ENCODE assay signal across 1 cellular context in the genomic region with DNA sequence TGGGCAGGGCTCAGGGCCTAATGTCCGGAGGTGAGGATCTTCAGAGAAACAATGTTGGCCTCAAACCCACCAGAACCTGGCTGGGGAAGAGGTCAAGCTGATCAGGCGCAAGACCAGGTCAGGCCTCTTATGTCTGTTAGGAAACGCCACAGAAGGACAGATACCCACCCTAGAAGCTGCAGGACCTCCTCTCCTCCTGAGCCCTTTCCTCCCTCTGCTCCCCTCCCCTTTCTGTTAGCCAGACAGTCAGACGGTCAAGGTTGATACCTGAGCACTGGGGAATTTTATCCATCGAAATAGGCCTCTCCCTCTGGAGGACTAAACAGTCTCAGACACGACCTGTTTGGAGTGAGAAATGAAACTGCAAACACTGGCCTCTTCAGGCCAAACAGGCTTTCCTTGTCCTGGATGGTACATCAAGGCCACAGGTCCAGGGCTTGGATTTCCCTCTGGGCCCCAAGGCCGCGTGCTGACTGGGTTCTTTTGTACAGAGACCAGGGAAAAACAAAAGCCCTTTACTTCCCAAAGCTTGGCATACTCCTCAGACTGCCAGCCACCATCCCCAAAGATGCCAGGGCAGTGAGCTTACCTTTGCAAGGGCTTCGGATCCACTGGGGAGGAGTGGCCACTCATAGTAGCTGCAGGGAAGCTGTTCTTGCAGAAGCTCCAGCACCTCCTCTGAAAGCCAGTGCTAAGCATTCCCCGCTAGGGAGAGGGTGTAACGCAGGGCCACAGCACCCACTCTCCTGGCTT.
TF ChIP-seq lines count a peak whose summit lies in the region.

No MANE protein-coding gene starts in this region.

TF ChIP-seq in HepG2, 621 proteins besides CTCF, POLR2A, EP300 and RAD21 (continued from another document and continues in another):
- TF ChIP-seq NCOA1 (CRISPR knock-in tag; IDR thresholded peaks at IDR 0.05) (peak; percentile 82; the same call in 1 of the 2 replicates), KAT7 (CRISPR knock-in tag; IDR thresholded peaks at IDR 0.05; ENCODE audit: borderline replicate concordance) (no peak; the same call in 1 of the 2 replicates), SATB2 (CRISPR knock-in tag; IDR thresholded peaks at IDR 0.05) (no peak), ATF1 (CRISPR knock-in tag; IDR thresholded peaks at IDR 0.05) (peak; percentile 57), GATA4 (IDR thresholded peaks at IDR 0.05; ENCODE audit: borderline replicate concordance, low read depth) (no peak), BHLHE40 (IDR thresholded peaks at IDR 0.05; ENCODE audit: low read length) (peak; percentile 72), FOXK2 (IDR thresholded peaks at IDR 0.05) (no peak), PAF1 (CRISPR knock-in tag; IDR thresholded peaks at IDR 0.05) (no peak; the same call in 1 of the 2 replicates), RCOR2 (CRISPR knock-in tag; IDR thresholded peaks at IDR 0.05) (peak; percentile 87), ZZZ3 (CRISPR knock-in tag; IDR thresholded peaks at IDR 0.05; ENCODE audit: borderline replicate concordance) (no peak), PAX8 (CRISPR knock-in tag; IDR thresholded peaks at IDR 0.05; ENCODE audit: borderline replicate concordance) (no peak), ZNF180 (CRISPR knock-in tag; IDR thresholded peaks at IDR 0.05; ENCODE audit: borderline replicate concordance, low read depth) (no peak), ZNF460 (CRISPR knock-in tag; IDR thresholded peaks at IDR 0.05; ENCODE audit: borderline replicate concordance) (no peak; the same call in 1 of the 2 replicates), SUZ12 (IDR thresholded peaks at IDR 0.05; ENCODE audit: low read depth, low read length) (no peak), ZNF296 (CRISPR knock-in tag; conservative IDR thresholded peaks at IDR 0.05) (no peak), TEAD3 (CRISPR knock-in tag; optimal IDR thresholded peaks at IDR 0.05; ENCODE audit: borderline replicate concordance) (peak; percentile 65), MTA1 (CRISPR knock-in tag; IDR thresholded peaks at IDR 0.05; ENCODE audit: borderline replicate concordance) (peak; percentile 43; the same call in 1 of the 2 replicates), YEATS4 (CRISPR knock-in tag; IDR thresholded peaks at IDR 0.05; ENCODE audit: borderline replicate concordance) (no peak), GLI4 (CRISPR knock-in tag; IDR thresholded peaks at IDR 0.05; ENCODE audit: borderline replicate concordance) (no peak), PTBP1 (IDR thresholded peaks at IDR 0.05; ENCODE audit: low read depth, low read length, poor library complexity, severe bottlenecking) (no peak), HNF4G (IDR thresholded peaks at IDR 0.05; ENCODE audit: borderline replicate concordance, low read depth, low read length) (peak; percentile 4; the same call in 1 of the 2 replicates), HNF4G (CRISPR knock-in tag; IDR thresholded peaks at IDR 0.05; ENCODE audit: borderline replicate concordance, low read depth) (peak; percentile 68; the same call in 1 of the 2 replicates), STAG1 (CRISPR knock-in tag; IDR thresholded peaks at IDR 0.05) (peak; percentile 68), SMAD3 (CRISPR knock-in tag; IDR thresholded peaks at IDR 0.05) (peak; percentile 90), ZNF652 (CRISPR knock-in tag; IDR thresholded peaks at IDR 0.05; ENCODE audit: borderline replicate concordance, low read depth) (0 out of 2 replicates have a peak, but pooled peaks have one; percentile 22), REPIN1 (CRISPR knock-in tag; IDR thresholded peaks at IDR 0.05; ENCODE audit: borderline replicate concordance, low read depth) (peak; percentile 48; the same call in 1 of the 2 replicates), HNRNPL (IDR thresholded peaks at IDR 0.05; ENCODE audit: low read depth, low read length) (peak; percentile 97), MTA3 (CRISPR knock-in tag; IDR thresholded peaks at IDR 0.05) (no peak), ELF1 (CRISPR knock-in tag; IDR thresholded peaks at IDR 0.05) (peak; percentile 52; the same call in 1 of the 2 replicates), HOXA5 (CRISPR knock-in tag; IDR thresholded peaks at IDR 0.05) (no peak), PRPF4 (IDR thresholded peaks at IDR 0.05; ENCODE audit: low read depth, low read length, poor library complexity, severe bottlenecking) (no peak), TBX3 (IDR thresholded peaks at IDR 0.05; ENCODE audit: borderline replicate concordance) (no peak), ZFP82 (CRISPR knock-in tag; IDR thresholded peaks at IDR 0.05; ENCODE audit: borderline replicate concordance) (no peak), SCMH1 (CRISPR knock-in tag; IDR thresholded peaks at IDR 0.05; ENCODE audit: borderline replicate concordance) (no peak), CREM (IDR thresholded peaks at IDR 0.05) (peak; percentile 51; the same call in 1 of the 2 replicates), CREM (CRISPR knock-in tag; IDR thresholded peaks at IDR 0.05) (no peak), RXRA (CRISPR knock-in tag; IDR thresholded peaks at IDR 0.05) (peak; percentile 95; the same call in 1 of the 2 replicates), ZEB1 (IDR thresholded peaks at IDR 0.05; ENCODE audit: insufficient replicate concordance, low read depth) (peak; percentile 91), U2AF1 (optimal IDR thresholded peaks at IDR 0.05; ENCODE audit: low read depth, low read length) (no peak), TMF1 (CRISPR knock-in tag; IDR thresholded peaks at IDR 0.05; ENCODE audit: low read depth) (no peak), KLF11 (CRISPR knock-in tag; IDR thresholded peaks at IDR 0.05) (no peak), MIER3 (CRISPR knock-in tag; IDR thresholded peaks at IDR 0.05; ENCODE audit: borderline replicate concordance) (peak; percentile 54; the same call in 1 of the 2 replicates), NPAS2 (CRISPR knock-in tag; IDR thresholded peaks at IDR 0.05; ENCODE audit: borderline replicate concordance) (no peak), ZFP36L1 (CRISPR knock-in tag; IDR thresholded peaks at IDR 0.05) (no peak)
- TF ChIP-seq, protein P1, sequence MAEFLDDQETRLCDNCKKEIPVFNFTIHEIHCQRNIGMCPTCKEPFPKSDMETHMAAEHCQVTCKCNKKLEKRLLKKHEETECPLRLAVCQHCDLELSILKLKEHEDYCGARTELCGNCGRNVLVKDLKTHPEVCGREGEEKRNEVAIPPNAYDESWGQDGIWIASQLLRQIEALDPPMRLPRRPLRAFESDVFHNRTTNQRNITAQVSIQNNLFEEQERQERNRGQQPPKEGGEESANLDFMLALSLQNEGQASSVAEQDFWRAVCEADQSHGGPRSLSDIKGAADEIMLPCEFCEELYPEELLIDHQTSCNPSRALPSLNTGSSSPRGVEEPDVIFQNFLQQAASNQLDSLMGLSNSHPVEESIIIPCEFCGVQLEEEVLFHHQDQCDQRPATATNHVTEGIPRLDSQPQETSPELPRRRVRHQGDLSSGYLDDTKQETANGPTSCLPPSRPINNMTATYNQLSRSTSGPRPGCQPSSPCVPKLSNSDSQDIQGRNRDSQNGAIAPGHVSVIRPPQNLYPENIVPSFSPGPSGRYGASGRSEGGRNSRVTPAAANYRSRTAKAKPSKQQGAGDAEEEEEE (CRISPR knock-in tag; IDR thresholded peaks at IDR 0.05; ENCODE audit: borderline replicate concordance), result no peak
- TF ChIP-seq, protein P2, sequence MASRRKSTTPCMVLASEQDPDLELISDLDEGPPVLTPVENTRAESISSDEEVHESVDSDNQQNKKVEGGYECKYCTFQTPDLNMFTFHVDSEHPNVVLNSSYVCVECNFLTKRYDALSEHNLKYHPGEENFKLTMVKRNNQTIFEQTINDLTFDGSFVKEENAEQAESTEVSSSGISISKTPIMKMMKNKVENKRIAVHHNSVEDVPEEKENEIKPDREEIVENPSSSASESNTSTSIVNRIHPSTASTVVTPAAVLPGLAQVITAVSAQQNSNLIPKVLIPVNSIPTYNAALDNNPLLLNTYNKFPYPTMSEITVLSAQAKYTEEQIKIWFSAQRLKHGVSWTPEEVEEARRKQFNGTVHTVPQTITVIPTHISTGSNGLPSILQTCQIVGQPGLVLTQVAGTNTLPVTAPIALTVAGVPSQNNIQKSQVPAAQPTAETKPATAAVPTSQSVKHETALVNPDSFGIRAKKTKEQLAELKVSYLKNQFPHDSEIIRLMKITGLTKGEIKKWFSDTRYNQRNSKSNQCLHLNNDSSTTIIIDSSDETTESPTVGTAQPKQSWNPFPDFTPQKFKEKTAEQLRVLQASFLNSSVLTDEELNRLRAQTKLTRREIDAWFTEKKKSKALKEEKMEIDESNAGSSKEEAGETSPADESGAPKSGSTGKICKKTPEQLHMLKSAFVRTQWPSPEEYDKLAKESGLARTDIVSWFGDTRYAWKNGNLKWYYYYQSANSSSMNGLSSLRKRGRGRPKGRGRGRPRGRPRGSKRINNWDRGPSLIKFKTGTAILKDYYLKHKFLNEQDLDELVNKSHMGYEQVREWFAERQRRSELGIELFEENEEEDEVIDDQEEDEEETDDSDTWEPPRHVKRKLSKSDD (CRISPR knock-in tag; IDR thresholded peaks at IDR 0.05; ENCODE audit: low read depth), result 0 out of 2 replicates have a peak, but pooled peaks have one; percentile 18
- TF ChIP-seq, protein P3, sequence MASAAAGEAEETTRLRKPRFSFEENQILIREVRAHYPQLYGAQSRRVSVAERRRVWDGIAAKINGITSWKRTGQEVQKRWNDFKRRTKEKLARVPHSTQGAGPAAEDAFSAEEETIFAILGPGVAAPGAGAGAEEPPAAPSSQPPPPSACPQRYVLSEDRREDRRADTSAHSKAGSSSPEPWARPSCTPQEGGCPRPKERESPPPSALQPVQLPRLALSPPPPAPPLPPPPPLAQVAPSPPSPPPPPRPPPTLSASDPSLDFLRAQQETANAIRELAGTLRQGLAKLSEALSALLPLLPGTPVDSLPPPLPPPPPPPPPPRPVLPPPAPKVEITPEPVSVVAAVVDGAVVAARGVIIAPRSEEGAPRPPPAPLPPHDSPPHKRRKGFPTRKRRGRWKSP (CRISPR knock-in tag; IDR thresholded peaks at IDR 0.05), result no peak
- TF ChIP-seq, protein P4, sequence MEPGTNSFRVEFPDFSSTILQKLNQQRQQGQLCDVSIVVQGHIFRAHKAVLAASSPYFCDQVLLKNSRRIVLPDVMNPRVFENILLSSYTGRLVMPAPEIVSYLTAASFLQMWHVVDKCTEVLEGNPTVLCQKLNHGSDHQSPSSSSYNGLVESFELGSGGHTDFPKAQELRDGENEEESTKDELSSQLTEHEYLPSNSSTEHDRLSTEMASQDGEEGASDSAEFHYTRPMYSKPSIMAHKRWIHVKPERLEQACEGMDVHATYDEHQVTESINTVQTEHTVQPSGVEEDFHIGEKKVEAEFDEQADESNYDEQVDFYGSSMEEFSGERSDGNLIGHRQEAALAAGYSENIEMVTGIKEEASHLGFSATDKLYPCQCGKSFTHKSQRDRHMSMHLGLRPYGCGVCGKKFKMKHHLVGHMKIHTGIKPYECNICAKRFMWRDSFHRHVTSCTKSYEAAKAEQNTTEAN (CRISPR knock-in tag; conservative IDR thresholded peaks at IDR 0.05), result no peak
- TF ChIP-seq, protein P5, sequence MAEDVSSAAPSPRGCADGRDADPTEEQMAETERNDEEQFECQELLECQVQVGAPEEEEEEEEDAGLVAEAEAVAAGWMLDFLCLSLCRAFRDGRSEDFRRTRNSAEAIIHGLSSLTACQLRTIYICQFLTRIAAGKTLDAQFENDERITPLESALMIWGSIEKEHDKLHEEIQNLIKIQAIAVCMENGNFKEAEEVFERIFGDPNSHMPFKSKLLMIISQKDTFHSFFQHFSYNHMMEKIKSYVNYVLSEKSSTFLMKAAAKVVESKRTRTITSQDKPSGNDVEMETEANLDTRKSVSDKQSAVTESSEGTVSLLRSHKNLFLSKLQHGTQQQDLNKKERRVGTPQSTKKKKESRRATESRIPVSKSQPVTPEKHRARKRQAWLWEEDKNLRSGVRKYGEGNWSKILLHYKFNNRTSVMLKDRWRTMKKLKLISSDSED (CRISPR knock-in tag; IDR thresholded peaks at IDR 0.05), result no peak
- TF ChIP-seq, protein P6, sequence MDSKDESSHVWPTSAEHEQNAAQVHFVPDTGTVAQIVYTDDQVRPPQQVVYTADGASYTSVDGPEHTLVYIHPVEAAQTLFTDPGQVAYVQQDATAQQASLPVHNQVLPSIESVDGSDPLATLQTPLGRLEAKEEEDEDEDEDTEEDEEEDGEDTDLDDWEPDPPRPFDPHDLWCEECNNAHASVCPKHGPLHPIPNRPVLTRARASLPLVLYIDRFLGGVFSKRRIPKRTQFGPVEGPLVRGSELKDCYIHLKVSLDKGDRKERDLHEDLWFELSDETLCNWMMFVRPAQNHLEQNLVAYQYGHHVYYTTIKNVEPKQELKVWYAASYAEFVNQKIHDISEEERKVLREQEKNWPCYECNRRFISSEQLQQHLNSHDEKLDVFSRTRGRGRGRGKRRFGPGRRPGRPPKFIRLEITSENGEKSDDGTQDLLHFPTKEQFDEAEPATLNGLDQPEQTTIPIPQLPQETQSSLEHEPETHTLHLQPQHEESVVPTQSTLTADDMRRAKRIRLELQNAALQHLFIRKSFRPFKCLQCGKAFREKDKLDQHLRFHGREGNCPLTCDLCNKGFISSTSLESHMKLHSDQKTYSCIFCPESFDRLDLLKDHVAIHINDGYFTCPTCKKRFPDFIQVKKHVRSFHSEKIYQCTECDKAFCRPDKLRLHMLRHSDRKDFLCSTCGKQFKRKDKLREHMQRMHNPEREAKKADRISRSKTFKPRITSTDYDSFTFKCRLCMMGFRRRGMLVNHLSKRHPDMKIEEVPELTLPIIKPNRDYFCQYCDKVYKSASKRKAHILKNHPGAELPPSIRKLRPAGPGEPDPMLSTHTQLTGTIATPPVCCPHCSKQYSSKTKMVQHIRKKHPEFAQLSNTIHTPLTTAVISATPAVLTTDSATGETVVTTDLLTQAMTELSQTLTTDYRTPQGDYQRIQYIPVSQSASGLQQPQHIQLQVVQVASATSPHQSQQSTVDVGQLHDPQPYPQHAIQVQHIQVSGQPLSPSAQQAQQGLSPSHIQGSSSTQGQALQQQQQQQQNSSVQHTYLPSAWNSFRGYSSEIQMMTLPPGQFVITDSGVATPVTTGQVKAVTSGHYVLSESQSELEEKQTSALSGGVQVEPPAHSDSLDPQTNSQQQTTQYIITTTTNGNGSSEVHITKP (CRISPR knock-in tag; IDR thresholded peaks at IDR 0.05; ENCODE audit: low read depth), result peak; percentile 38; the same call in 1 of the 2 replicates
- TF ChIP-seq, protein P7, sequence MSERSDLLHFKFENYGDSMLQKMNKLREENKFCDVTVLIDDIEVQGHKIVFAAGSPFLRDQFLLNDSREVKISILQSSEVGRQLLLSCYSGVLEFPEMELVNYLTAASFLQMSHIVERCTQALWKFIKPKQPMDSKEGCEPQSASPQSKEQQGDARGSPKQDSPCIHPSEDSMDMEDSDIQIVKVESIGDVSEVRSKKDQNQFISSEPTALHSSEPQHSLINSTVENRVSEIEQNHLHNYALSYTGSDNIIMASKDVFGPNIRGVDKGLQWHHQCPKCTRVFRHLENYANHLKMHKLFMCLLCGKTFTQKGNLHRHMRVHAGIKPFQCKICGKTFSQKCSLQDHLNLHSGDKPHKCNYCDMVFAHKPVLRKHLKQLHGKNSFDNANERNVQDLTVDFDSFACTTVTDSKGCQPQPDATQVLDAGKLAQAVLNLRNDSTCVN (CRISPR knock-in tag; IDR thresholded peaks at IDR 0.05; ENCODE audit: borderline replicate concordance), result no peak
- TF ChIP-seq, protein P8, sequence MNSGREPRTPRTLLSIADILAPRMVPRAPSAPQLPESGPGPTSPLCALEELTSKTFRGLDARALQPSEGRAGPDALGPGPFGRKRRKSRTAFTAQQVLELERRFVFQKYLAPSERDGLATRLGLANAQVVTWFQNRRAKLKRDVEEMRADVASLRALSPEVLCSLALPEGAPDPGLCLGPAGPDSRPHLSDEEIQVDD (CRISPR knock-in tag; IDR thresholded peaks at IDR 0.05; ENCODE audit: borderline replicate concordance), result no peak
